Comparison of ENCODE assay signal across 10 cellular contexts in the genomic region with DNA sequence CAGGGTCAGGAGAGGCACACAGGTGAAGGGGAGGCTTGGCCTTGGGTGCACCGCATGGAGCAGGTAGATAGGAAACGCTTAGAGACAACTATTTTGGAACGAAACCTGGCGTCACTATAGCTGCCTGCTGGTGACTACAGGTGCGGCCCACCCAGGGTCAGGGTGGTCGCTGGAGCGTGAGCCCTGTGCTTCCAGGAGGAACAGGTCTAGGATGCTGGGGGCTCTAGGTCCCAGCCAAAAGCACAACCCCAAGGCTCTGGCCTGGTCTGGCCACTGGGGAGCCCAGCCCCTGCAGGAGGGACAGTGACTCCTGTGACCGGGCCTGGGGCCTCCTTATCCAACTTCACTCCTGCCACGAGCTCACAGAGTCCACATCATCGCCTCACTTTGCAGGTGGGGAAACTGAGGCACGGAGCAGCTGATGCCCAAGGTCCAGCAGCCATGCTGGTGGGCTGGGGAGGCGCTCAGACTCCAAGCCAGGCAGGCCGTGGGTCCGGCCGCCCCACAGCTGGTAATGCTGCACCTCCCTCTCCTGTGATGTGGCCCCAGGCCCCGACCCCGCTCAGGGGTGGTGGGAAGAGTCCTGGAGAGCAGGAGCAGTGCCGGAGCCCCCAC. TPM values are rescaled to one million over a fixed set of nuclear protein-coding genes. Genes with fewer than 3 reads are reported as not detected.
DNase-seq lines count a peak whose midpoint lies in the region; ATAC-seq, FAIRE-seq and TF ChIP-seq lines count a peak whose summit lies in the region.
"Had no signal": no experiment of that assay in that cellular context is flagged by ENCODE, and none has a peak within 500 bp of the region (broad histone marks: within the 10 kb centered on the region; RNA-seq: fewer than 3 reads in every experiment).

No MANE protein-coding gene starts in this region.

- H3F3A ChIP-seq in PC-3 (ENCODE audit: low read length, unreplicated experiment): peaks cover 8% of the 10 kb centered on the region

- H3K79me2 ChIP-seq in PC-3 (ENCODE audit: low read length): no peaks in the 10 kb centered on the region

- H3K9ac ChIP-seq in PC-3 (ENCODE audit: low read length) (no peak overlapping the region), endodermal cell (ENCODE audit: extremely low read depth, low read length, poor library complexity, severe bottlenecking) (no peak overlapping the region)

- intact Hi-C loops in PC-3 (cut with micrococcal nuclease): no loop called here

- H3K4me1 Mint-ChIP-seq in activated CD8-positive, alpha-beta memory T cell treated with anti-CD3 and anti-CD28 coated beads, Interleukin-2, amount 10 ng/mL, durations not matched to agents 7 days and 5 days: peaks cover 66% of the 10 kb centered on the region
- peaks cover 21% of the 10 kb centered on the region for H3K4me1 Mint-ChIP-seq in endodermal cell
- H3K4me1 Mint-ChIP-seq in stimulated activated effector memory CD8-positive, alpha-beta T cell treated with anti-CD3 and anti-CD28 coated beads, Interleukin-12 subunit alpha, Interleukin-12 subunit beta, amount 100 ng/mL, for 72 hours: peaks cover 60% of the 10 kb centered on the region

- no peak for ATAC-seq in activated CD8-positive, alpha-beta memory T cell treated with anti-CD3 and anti-CD28 coated beads, Interleukin-2, amount 10 ng/mL, durations not matched to agents 7 days and 5 days
- ATAC-seq in PC-3: no peak
- no peak for ATAC-seq in stimulated activated effector memory CD8-positive, alpha-beta T cell treated with anti-CD3 and anti-CD28 coated beads, Interleukin-12 subunit alpha, Interleukin-12 subunit beta, amount 100 ng/mL, for 72 hours

- CTCF ChIA-PET in activated CD8-positive, alpha-beta memory T cell treated with anti-CD3 and anti-CD28 coated beads, Interleukin-2, amount 10 ng/mL, durations not matched to agents 7 days and 5 days (lab: Charles Lee): interaction anchor here (1.1 to 2.3 kb wide), 2 partner anchors 50 to 182 kb away, joined by 3 to 9 read pairs; no protein-coding TSS in a partner anchor
- CTCF ChIA-PET in PC-3 (lab: Charles Lee): no interaction called here

- H3K27me3 ChIP-seq in PC-3 (ENCODE audit: low read length): no peaks in the 10 kb centered on the region
- no peaks in the 10 kb centered on the region for H3K27me3 ChIP-seq in endodermal cell (ENCODE audit: control insufficient read depth, insufficient read depth, low read length, poor library complexity, severe bottlenecking)

- peaks cover 13% of the 10 kb centered on the region for H3K36me3 Mint-ChIP-seq in activated CD8-positive, alpha-beta memory T cell treated with anti-CD3 and anti-CD28 coated beads, Interleukin-2, amount 10 ng/mL, durations not matched to agents 7 days and 5 days
- H3K36me3 Mint-ChIP-seq in endodermal cell (ENCODE audit: low read depth): peaks cover 10% of the 10 kb centered on the region
- peaks cover 90% of the 10 kb centered on the region for H3K36me3 Mint-ChIP-seq in stimulated activated effector memory CD8-positive, alpha-beta T cell treated with anti-CD3 and anti-CD28 coated beads, Interleukin-12 subunit alpha, Interleukin-12 subunit beta, amount 100 ng/mL, for 72 hours

- H2AFZ ChIP-seq in PC-3 (ENCODE audit: low read length): no peak overlapping the region

- TF ChIP-seq CTCF in PC-3 (conservative IDR thresholded peaks at IDR 0.05; ENCODE audit: low read depth, low read length) (no peak), endodermal cell (conservative IDR thresholded peaks at IDR 0.05) (no peak), GM20000 (IDR thresholded peaks at IDR 0.05; ENCODE audit: extremely low read depth, missing control alignments) (no peak)

- H3K4me3 Mint-ChIP-seq in activated CD8-positive, alpha-beta memory T cell treated with anti-CD3 and anti-CD28 coated beads, Interleukin-2, amount 10 ng/mL, durations not matched to agents 7 days and 5 days: no peak overlapping the region
- H3K4me3 Mint-ChIP-seq in endodermal cell: no peak overlapping the region
- peak overlapping the region; percentile 75 for H3K4me3 Mint-ChIP-seq in stimulated activated effector memory CD8-positive, alpha-beta T cell treated with anti-CD3 and anti-CD28 coated beads, Interleukin-12 subunit alpha, Interleukin-12 subunit beta, amount 100 ng/mL, for 72 hours

- no peaks in the 10 kb centered on the region for H3K27me3 Mint-ChIP-seq in activated CD8-positive, alpha-beta memory T cell treated with anti-CD3 and anti-CD28 coated beads, Interleukin-2, amount 10 ng/mL, durations not matched to agents 7 days and 5 days
- H3K27me3 Mint-ChIP-seq in endodermal cell (ENCODE audit: insufficient read depth): no peaks in the 10 kb centered on the region

- DNase-seq in activated CD8-positive, alpha-beta memory T cell treated with anti-CD3 and anti-CD28 coated beads, Interleukin-2, amount 10 ng/mL, durations not matched to agents 7 days and 5 days: no peak
- DNase-seq in activated CD8-positive, alpha-beta memory T cell treated with anti-CD3 and anti-CD28 coated beads, Interleukin-2, amount 50 U/mL, for 48 hours: no peak
- DNase-seq in PC-3 (no peak), endodermal cell (no peak), SK-N-DZ (ENCODE audit: low spot score) (no peak), HTR-8/SVneo (ENCODE audit: insufficient read length, low spot score) (no peak), GM20000 (ENCODE audit: low spot score) (no peak)
- DNase-seq in stimulated activated effector memory CD8-positive, alpha-beta T cell treated with anti-CD3 and anti-CD28 coated beads, Interleukin-12 subunit alpha, Interleukin-12 subunit beta, amount 100 ng/mL, for 72 hours (ENCODE audit: low spot score in 2 of 2): no peak

- H3K27ac ChIP-seq in PC-3 (ENCODE audit: low read length) (peak overlapping the region; percentile 25; the same call in 1 of the 2 replicates), endodermal cell (ENCODE audit: low read depth, low read length) (no peak overlapping the region)

- FAIRE-seq in HTR-8/SVneo (lab: Jason Lieb, UNC): no peak

- no peaks in the 10 kb centered on the region for H3K36me3 ChIP-seq in PC-3 (ENCODE audit: low read depth, low read length)
- H3K36me3 ChIP-seq in endodermal cell (ENCODE audit: control insufficient read depth, insufficient read depth, low read length): no peaks in the 10 kb centered on the region

- peak overlapping the region; percentile 95 for H3K27ac Mint-ChIP-seq in activated CD8-positive, alpha-beta memory T cell treated with anti-CD3 and anti-CD28 coated beads, Interleukin-2, amount 10 ng/mL, durations not matched to agents 7 days and 5 days
- peak overlapping the region; percentile 92 for H3K27ac Mint-ChIP-seq in endodermal cell
- H3K27ac Mint-ChIP-seq in stimulated activated effector memory CD8-positive, alpha-beta T cell treated with anti-CD3 and anti-CD28 coated beads, Interleukin-12 subunit alpha, Interleukin-12 subunit beta, amount 100 ng/mL, for 72 hours: peak overlapping the region; percentile 97

- POLR2A ChIA-PET in PC-3 (lab: Charles Lee; ENCODE audit: unreplicated experiment): no interaction called here

- BruUV-seq in PC-3 (replicated peaks; lab: Mats Ljungman, UMichigan): no TSS peak

- no peaks in the 10 kb centered on the region for H4K20me1 ChIP-seq in PC-3 (ENCODE audit: low read length)

- H3K9me2 ChIP-seq in PC-3 (replicated peaks; ENCODE audit: low read length): no peaks in the 10 kb centered on the region

- WGBS in endodermal cell (ENCODE audit: insufficient coverage in 1 of 2, insufficient read length in 1 of 2), 2 experiments: 89 to 90% methylated on average over 14 to 18 of the region's 18 CpGs

- H3K4me2 ChIP-seq in PC-3 (ENCODE audit: low read length): peak overlapping the region; percentile 56

- H3K4me3 ChIP-seq in PC-3 (ENCODE audit: low read length): no peak overlapping the region
- no peak overlapping the region for H3K4me3 ChIP-seq in endodermal cell (ENCODE audit: low read length)

- peaks cover 53% of the 10 kb centered on the region for H3K4me1 ChIP-seq in PC-3 (ENCODE audit: insufficient read depth, low read length)
- H3K4me1 ChIP-seq in endodermal cell (ENCODE audit: control insufficient read depth, insufficient read depth, low read length): peaks cover 19% of the 10 kb centered on the region

- H3K9me3 ChIP-seq in PC-3 (ENCODE audit: low read length) (no peaks in the 10 kb centered on the region), endodermal cell (ENCODE audit: control insufficient read depth, low read length) (no peaks in the 10 kb centered on the region)

- H3K9me3 Mint-ChIP-seq in activated CD8-positive, alpha-beta memory T cell treated with anti-CD3 and anti-CD28 coated beads, Interleukin-2, amount 10 ng/mL, durations not matched to agents 7 days and 5 days (ENCODE audit: low read depth): no peaks in the 10 kb centered on the region
- peaks cover 1% of the 10 kb centered on the region for H3K9me3 Mint-ChIP-seq in endodermal cell
- no peaks in the 10 kb centered on the region for H3K9me3 Mint-ChIP-seq in stimulated activated effector memory CD8-positive, alpha-beta T cell treated with anti-CD3 and anti-CD28 coated beads, Interleukin-12 subunit alpha, Interleukin-12 subunit beta, amount 100 ng/mL, for 72 hours

RNA-seq across cellular contexts. Expression of a gene that starts 9.0 kb away (rescaled TPM):
- total RNA-seq in activated CD8-positive, alpha-beta memory T cell treated with anti-CD3 and anti-CD28 coated beads, Interleukin-2, amount 10 ng/mL, durations not matched to agents 7 days and 5 days: 100 to 1,000 TPM; 101 to 104 TPM
- total RNA-seq in PC-3 (2014; rRNA removed) (4.8 and 7.7 TPM in 2 replicates), endodermal cell (10 to 100 TPM; 16.0 to 47.2 TPM)
- 54.6 TPM for polyA plus RNA-seq in endodermal cell (2013, experiment 1 of 2)
- 43.4 TPM for polyA plus RNA-seq in endodermal cell (2013, experiment 2 of 2)
- polyA plus RNA-seq in SK-N-DZ (2014; cell fraction: cytosol; rRNA removed): 21.8 and 24.5 TPM in 2 replicates
- 50.4 and 51.5 TPM in 2 replicates for polyA plus RNA-seq in SK-N-DZ (2014; cell fraction: nucleus; rRNA removed)

RNA-seq across cellular contexts. Expression of a gene that starts 26.7 kb away (rescaled TPM):
- total RNA-seq in activated CD8-positive, alpha-beta memory T cell treated with anti-CD3 and anti-CD28 coated beads, Interleukin-2, amount 10 ng/mL, durations not matched to agents 7 days and 5 days: 10 to 100 TPM; 41.5 to 43.5 TPM
- 65.2 and 76.3 TPM in 2 replicates for total RNA-seq in PC-3 (2014; rRNA removed)
- 10 to 100 TPM; 42.1 to 42.7 TPM for total RNA-seq in endodermal cell
- 46.3 TPM for polyA plus RNA-seq in endodermal cell (2013, experiment 1 of 2)
- polyA plus RNA-seq in endodermal cell (2013, experiment 2 of 2): 42.2 TPM
- polyA plus RNA-seq in SK-N-DZ (2014; cell fraction: cytosol; rRNA removed): 76.1 and 82.5 TPM in 2 replicates
- polyA plus RNA-seq in SK-N-DZ (2014; cell fraction: nucleus; rRNA removed): 306 and 317 TPM in 2 replicates

RNA-seq across cellular contexts. Expression of a gene that starts 30.2 kb away (rescaled TPM):
- 10 to 100 TPM; 14.9 to 15.2 TPM for total RNA-seq in activated CD8-positive, alpha-beta memory T cell treated with anti-CD3 and anti-CD28 coated beads, Interleukin-2, amount 10 ng/mL, durations not matched to agents 7 days and 5 days
- total RNA-seq in PC-3 (2014; rRNA removed) (9.7 and 24.7 TPM in 2 replicates), endodermal cell (10 to 100 TPM; 15.4 to 20.8 TPM)
- polyA plus RNA-seq in endodermal cell (2013, experiment 1 of 2): 15.7 TPM
- polyA plus RNA-seq in endodermal cell (2013, experiment 2 of 2): 13.5 TPM
- polyA plus RNA-seq in SK-N-DZ (2014; cell fraction: cytosol; rRNA removed): 2.9 and 3.2 TPM in 2 replicates
- 13.3 and 22.4 TPM in 2 replicates for polyA plus RNA-seq in SK-N-DZ (2014; cell fraction: nucleus; rRNA removed)

RNA-seq across cellular contexts. Expression of a gene that starts 52.4 kb away (rescaled TPM):
- not detected for total RNA-seq in activated CD8-positive, alpha-beta memory T cell treated with anti-CD3 and anti-CD28 coated beads, Interleukin-2, amount 10 ng/mL, durations not matched to agents 7 days and 5 days
- not detected in 2 replicates for total RNA-seq in PC-3 (2014; rRNA removed)
- not detected for total RNA-seq in endodermal cell
- not detected for polyA plus RNA-seq in endodermal cell (2013, experiment 1 of 2)
- not detected for polyA plus RNA-seq in endodermal cell (2013, experiment 2 of 2)
- not detected in 2 replicates for polyA plus RNA-seq in SK-N-DZ (2014; cell fraction: cytosol; rRNA removed)
- polyA plus RNA-seq in SK-N-DZ (2014; cell fraction: nucleus; rRNA removed): not detected in 2 replicates
- total RNA-seq: endothelial cell of umbilical vein, mesenteric fat pad had no signal
- polyA plus RNA-seq: endothelial cell of umbilical vein had no signal
